Comparison of ENCODE assay signal across 2 cellular contexts in genomic region chr1:50474859-50475809, GRCh38.
A peak's percentile ranks its signal among the peaks of the same experiment; 100 is the strongest.
TF ChIP-seq lines count a peak whose summit lies in the region.

No MANE protein-coding gene starts in this region.

TF ChIP-seq in H1, 55 proteins besides CTCF, POLR2A, EP300 and RAD21:
- TF ChIP-seq SP1 (IDR thresholded peaks at IDR 0.05; ENCODE audit: low read depth, low read length) = peak; percentile 93
- 0 out of 2 replicates have a peak, but pooled peaks have one; percentile 32 for TF ChIP-seq RFX5 (IDR thresholded peaks at IDR 0.05; ENCODE audit: borderline replicate concordance, low read depth, low read length)
- TF ChIP-seq TCF12 (IDR thresholded peaks at IDR 0.05; ENCODE audit: low read depth, low read length) = no peak

TF ChIP-seq in HepG2, 621 proteins besides CTCF, POLR2A, EP300 and RAD21 (continues in another document):
- TF ChIP-seq RCOR2 (CRISPR knock-in tag; IDR thresholded peaks at IDR 0.05) = no peak
- no peak for TF ChIP-seq HNF4G (IDR thresholded peaks at IDR 0.05; ENCODE audit: borderline replicate concordance, low read depth, low read length)
- TF ChIP-seq HNF4G (CRISPR knock-in tag; IDR thresholded peaks at IDR 0.05; ENCODE audit: borderline replicate concordance, low read depth) = no peak
- no peak for TF ChIP-seq TCF7L2 (IDR thresholded peaks at IDR 0.05; ENCODE audit: low read depth, low read length)
- TF ChIP-seq ZNF292 (CRISPR knock-in tag; IDR thresholded peaks at IDR 0.05; ENCODE audit: borderline replicate concordance, low read depth) = no peak
- no peak for TF ChIP-seq CC2D1A (CRISPR knock-in tag; IDR thresholded peaks at IDR 0.05)
- peak; percentile 90; the same call in 1 of the 2 replicates for TF ChIP-seq JUNB (CRISPR knock-in tag; IDR thresholded peaks at IDR 0.05; ENCODE audit: borderline replicate concordance)
- TF ChIP-seq ZNF839 (CRISPR knock-in tag; IDR thresholded peaks at IDR 0.05; ENCODE audit: borderline replicate concordance) = no peak
- TF ChIP-seq EED (CRISPR knock-in tag; IDR thresholded peaks at IDR 0.05) = no peak
- no peak for TF ChIP-seq FOXO4 (CRISPR knock-in tag; conservative IDR thresholded peaks at IDR 0.05)
- TF ChIP-seq SCMH1 (CRISPR knock-in tag; IDR thresholded peaks at IDR 0.05; ENCODE audit: borderline replicate concordance) = no peak
- no peak for TF ChIP-seq E2F5 (CRISPR knock-in tag; conservative IDR thresholded peaks at IDR 0.05)
- no peak for TF ChIP-seq ETS1 (CRISPR knock-in tag; IDR thresholded peaks at IDR 0.05)
- no peak for TF ChIP-seq AHR (CRISPR knock-in tag; IDR thresholded peaks at IDR 0.05)
- TF ChIP-seq ZNF773 (CRISPR knock-in tag; IDR thresholded peaks at IDR 0.05; ENCODE audit: borderline replicate concordance) = no peak
- no peak for TF ChIP-seq ZNF770 (CRISPR knock-in tag; IDR thresholded peaks at IDR 0.05)
- TF ChIP-seq ZNF644 (CRISPR knock-in tag; IDR thresholded peaks at IDR 0.05; ENCODE audit: low read depth) = no peak
- peak; percentile 40; the same call in 1 of the 2 replicates for TF ChIP-seq RARA (CRISPR knock-in tag; IDR thresholded peaks at IDR 0.05)
- 0 out of 2 replicates have a peak, but pooled peaks have one; percentile 25 for TF ChIP-seq RXRB (CRISPR knock-in tag; IDR thresholded peaks at IDR 0.05; ENCODE audit: borderline replicate concordance)
- TF ChIP-seq ZNF143 (CRISPR knock-in tag; IDR thresholded peaks at IDR 0.05) = no peak
- TF ChIP-seq PPARG (CRISPR knock-in tag; conservative IDR thresholded peaks at IDR 0.05) = 0 out of 2 replicates have a peak, but pooled peaks have one; percentile 46
- TF ChIP-seq ARID5B (CRISPR knock-in tag; IDR thresholded peaks at IDR 0.05) = peak; percentile 65
- no peak for TF ChIP-seq ZKSCAN5 (CRISPR knock-in tag; IDR thresholded peaks at IDR 0.05)
- TF ChIP-seq FOSL1 (CRISPR knock-in tag; IDR thresholded peaks at IDR 0.05; ENCODE audit: borderline replicate concordance) = peak; percentile 85; the same call in 1 of the 2 replicates
- peak; percentile 33; the same call in 1 of the 2 replicates for TF ChIP-seq ELF3 (CRISPR knock-in tag; IDR thresholded peaks at IDR 0.05)
- TF ChIP-seq HMGA1 (CRISPR knock-in tag; conservative IDR thresholded peaks at IDR 0.05) = no peak
- peak; percentile 30; the same call in 1 of the 2 replicates for TF ChIP-seq GFI1 (CRISPR knock-in tag; IDR thresholded peaks at IDR 0.05; ENCODE audit: borderline replicate concordance)
- no peak for TF ChIP-seq ZNF446 (CRISPR knock-in tag; IDR thresholded peaks at IDR 0.05)
- no peak for TF ChIP-seq ZNF740 (CRISPR knock-in tag; IDR thresholded peaks at IDR 0.05)
- TF ChIP-seq ZSCAN20 (CRISPR knock-in tag; IDR thresholded peaks at IDR 0.05; ENCODE audit: borderline replicate concordance) = no peak
- no peak for TF ChIP-seq ZNF530 (CRISPR knock-in tag; IDR thresholded peaks at IDR 0.05; ENCODE audit: low read depth)
- TF ChIP-seq PAF1 (CRISPR knock-in tag; IDR thresholded peaks at IDR 0.05) = no peak
- no peak for TF ChIP-seq POGK (CRISPR knock-in tag; conservative IDR thresholded peaks at IDR 0.05)
- no peak for TF ChIP-seq ZNF567 (CRISPR knock-in tag; IDR thresholded peaks at IDR 0.05; ENCODE audit: borderline replicate concordance)
- TF ChIP-seq GATAD2A (CRISPR knock-in tag; IDR thresholded peaks at IDR 0.05) = peak; percentile 42; the same call in 1 of the 2 replicates
- TF ChIP-seq ATF3 (CRISPR knock-in tag; IDR thresholded peaks at IDR 0.05) = peak; percentile 80; the same call in 1 of the 2 replicates
- TF ChIP-seq TARDBP (CRISPR knock-in tag; IDR thresholded peaks at IDR 0.05) = no peak
- TF ChIP-seq KAT7 (CRISPR knock-in tag; IDR thresholded peaks at IDR 0.05; ENCODE audit: borderline replicate concordance) = no peak
- no peak for TF ChIP-seq BHLHE40 (IDR thresholded peaks at IDR 0.05; ENCODE audit: low read length)
- 0 out of 2 replicates have a peak, but pooled peaks have one; percentile 13 for TF ChIP-seq NCOA2 (CRISPR knock-in tag; IDR thresholded peaks at IDR 0.05)
- TF ChIP-seq ZNF331 (CRISPR knock-in tag; IDR thresholded peaks at IDR 0.05) = no peak
- TF ChIP-seq FOXA1 (IDR thresholded peaks at IDR 0.05) = no peak
- peak; percentile 65; the same call in 1 of the 2 replicates for TF ChIP-seq FOXA1 (CRISPR knock-in tag; IDR thresholded peaks at IDR 0.05)
- TF ChIP-seq ZBTB7A (CRISPR knock-in tag; IDR thresholded peaks at IDR 0.05) = no peak
- TF ChIP-seq ZNF589 (CRISPR knock-in tag; conservative IDR thresholded peaks at IDR 0.05) = no peak
- no peak for TF ChIP-seq SP140L (CRISPR knock-in tag; IDR thresholded peaks at IDR 0.05; ENCODE audit: borderline replicate concordance)
- TF ChIP-seq HMG20A (CRISPR knock-in tag; IDR thresholded peaks at IDR 0.05; ENCODE audit: borderline replicate concordance) = peak; percentile 46; the same call in 1 of the 2 replicates
- no peak for TF ChIP-seq SOX13 (IDR thresholded peaks at IDR 0.05)
- TF ChIP-seq SOX13 (CRISPR knock-in tag; conservative IDR thresholded peaks at IDR 0.05 in 1 of 2, IDR thresholded peaks at IDR 0.05 in 1 of 2) = peak in 1 of 2 experiments; percentile 22; a peak in 1 of 4 replicates
- TF ChIP-seq ZFP36L2 (CRISPR knock-in tag; IDR thresholded peaks at IDR 0.05) = no peak
- no peak for TF ChIP-seq ZNF121 (CRISPR knock-in tag; IDR thresholded peaks at IDR 0.05)
- TF ChIP-seq ARID3A (IDR thresholded peaks at IDR 0.05; ENCODE audit: low read depth, low read length) = peak; percentile 91
